Comparison of ENCODE assay signal across 20 cellular contexts in genomic region chr5:2863133-2863532, GRCh38.
"Had no signal": no experiment of that assay in that cellular context is flagged by ENCODE, and none has a peak within 500 bp of the region (broad histone marks: within the 10 kb centered on the region; RNA-seq: fewer than 3 reads in every experiment).

No MANE protein-coding gene starts in this region.

- H3K4me2 ChIP-seq: hepatocyte had no signal

- H3K27me3 ChIP-seq: colonic mucosa, foreskin keratinocyte, hepatocyte had no signal

- H3K9me3 ChIP-seq: colonic mucosa, heart left ventricle, lower lobe of right lung had no signal

- DNase-seq: colonic mucosa; cortex of kidney; effector CD8-positive, alpha-beta T cell; effector memory CD8-positive, alpha-beta T cell; endodermal cell; erythroblast; foreskin keratinocyte; heart left ventricle; hypothalamus; immature natural killer cell; left cardiac atrium; left lung; left ventricle myocardium superior; lower lobe of right lung; mesenchymal stem cell; mucosa of descending colon had no signal

- H3K36me3 ChIP-seq: colonic mucosa, gastroesophageal sphincter, heart left ventricle, left lung, lower lobe of right lung had no signal

- ATAC-seq: effector memory CD8-positive, alpha-beta T cell; esophagus mucosa; foreskin keratinocyte; gastroesophageal sphincter; heart left ventricle; left cardiac atrium; left lung; left ventricle myocardium superior; lower lobe of right lung; mucosa of descending colon had no signal

- H3K4me1 ChIP-seq: colonic mucosa, foreskin keratinocyte, gastroesophageal sphincter, heart left ventricle, left lung, lower lobe of right lung had no signal

- H3K27ac ChIP-seq: colonic mucosa, epithelial cell of prostate, foreskin keratinocyte, gastroesophageal sphincter, heart left ventricle, hepatocyte, left lung, lower lobe of right lung had no signal

- H3K4me3 ChIP-seq: colonic mucosa, gastroesophageal sphincter, heart left ventricle, hepatocyte, left lung, lower lobe of right lung, mucosa of descending colon had no signal

- H2AFZ ChIP-seq: hepatocyte had no signal
